Comparison of ENCODE assay signal across 8 cellular contexts in genomic region chr22:49969751-49970527, GRCh38. TPM values are rescaled to one million over a fixed set of nuclear protein-coding genes. Genes with fewer than 3 reads are reported as not detected.
DNase-seq lines count a peak whose midpoint lies in the region; ATAC-seq, FAIRE-seq and TF ChIP-seq lines count a peak whose summit lies in the region.

No MANE protein-coding gene starts in this region.

- H2BK12ac ChIP-seq in mesenchymal stem cell (ENCODE audit: low read length in 2 of 2): peak overlapping the region; percentile 83 to 96

- peak overlapping the region; percentile 63 to 87 for H3K4ac ChIP-seq in mesenchymal stem cell (ENCODE audit: low read depth in 1 of 2, low read length in 2 of 2)

- peak; percentile 5 for DNase-seq in stimulated activated CD4-positive, alpha-beta T cell treated with anti-CD3 and anti-CD28 coated beads, Interleukin-4, amount 100 ng/mL, for 1 hour
- DNase-seq in stimulated activated CD4-positive, alpha-beta T cell treated with anti-CD3 and anti-CD28 coated beads, Interleukin-12 subunit alpha, Interleukin-12 subunit beta, amount 100 ng/mL, for 4 hours: no peak
- DNase-seq in adipocyte (ENCODE audit: low read depth) (no peak), mesenchymal stem cell (no peak), DMS79 treated with DMSO at 0.1 percent for 48 hours (lab: John Stamatoyannopoulos, UW) (no peak), D721Med (ENCODE audit: insufficient read length, low spot score) (no peak)

- H2AK5ac ChIP-seq in mesenchymal stem cell (ENCODE audit: low read length, severe bottlenecking): peak overlapping the region; percentile 10

- WGBS in mesenchymal stem cell: 92% methylated on average over 8 of the region's 8 CpGs

- peak overlapping the region in 1 of 2 experiments; percentile 39 for H3K14ac ChIP-seq in mesenchymal stem cell (ENCODE audit: low read length in 2 of 2)

- peaks cover 11% of the 10 kb centered on the region for H3K79me1 ChIP-seq in mesenchymal stem cell (replicated peaks; ENCODE audit: low read length, poor library complexity, severe bottlenecking)

- ATAC-seq in HG02981 (IDR thresholded peaks at IDR 0.05; ENCODE audit: unreplicated experiment) (no peak), HG03432 (IDR thresholded peaks at IDR 0.05; ENCODE audit: unreplicated experiment) (no peak)

- no peak overlapping the region for H2BK5ac ChIP-seq in mesenchymal stem cell (ENCODE audit: low read depth, low read length, poor library complexity, severe bottlenecking)

- no peak overlapping the region for H3K4me2 ChIP-seq in mesenchymal stem cell (ENCODE audit: low read length, poor library complexity, severe bottlenecking)

- H3K27ac ChIP-seq in mesenchymal stem cell (ENCODE audit: low read length, poor library complexity, severe bottlenecking): no peak overlapping the region

- peak overlapping the region; percentile 0 for H4K8ac ChIP-seq in mesenchymal stem cell (ENCODE audit: low read length)

- H3K9ac ChIP-seq in adipocyte (ENCODE audit: low read length) (peak overlapping the region; percentile 40), mesenchymal stem cell (ENCODE audit: low read length) (no peak overlapping the region)

- peaks cover under 1% of the 10 kb centered on the region for H3K36me3 ChIP-seq in adipocyte (ENCODE audit: control insufficient read depth, insufficient read depth, low read length, severe bottlenecking)
- peaks cover 0 to 28% of the 10 kb centered on the region in 2 experiments for H3K36me3 ChIP-seq in mesenchymal stem cell (ENCODE audit: control insufficient read depth in 1 of 2, insufficient read depth in 2 of 2, low read depth in 1 of 2, low read length in 2 of 2)

- no peak overlapping the region for H3K23ac ChIP-seq in mesenchymal stem cell (ENCODE audit: low read length in 2 of 2)

- FAIRE-seq in D721Med (lab: Jason Lieb, UNC): no peak

- peak overlapping the region; percentile 61 for H4K91ac ChIP-seq in mesenchymal stem cell (ENCODE audit: low read length)

- H3K27me3 ChIP-seq in adipocyte (replicated peaks; ENCODE audit: control insufficient read depth, insufficient read depth, low read length): no peaks in the 10 kb centered on the region
- H3K27me3 ChIP-seq in mesenchymal stem cell (ENCODE audit: control insufficient read depth in 1 of 2, insufficient read depth in 1 of 2, low read length in 2 of 2): no peaks in the 10 kb centered on the region

- peak overlapping the region; percentile 90 for H2BK15ac ChIP-seq in mesenchymal stem cell (ENCODE audit: low read depth, poor library complexity, severe bottlenecking)

- H3K18ac ChIP-seq in mesenchymal stem cell (ENCODE audit: low read depth in 1 of 2, low read length in 2 of 2): peak overlapping the region; percentile 31 to 58

- no peak overlapping the region for H2AFZ ChIP-seq in mesenchymal stem cell (ENCODE audit: low read depth, low read length)

- TF ChIP-seq CTCF in D721Med (IDR thresholded peaks at IDR 0.05; ENCODE audit: insufficient read depth, missing control alignments): no peak

- H2BK120ac ChIP-seq in mesenchymal stem cell (ENCODE audit: low read depth, low read length): peak overlapping the region; percentile 86

- H3K4me1 ChIP-seq in adipocyte (ENCODE audit: control insufficient read depth, insufficient read depth, low read length) (peaks cover 53% of the 10 kb centered on the region), mesenchymal stem cell (ENCODE audit: control insufficient read depth, insufficient read depth, low read depth, low read length) (peaks cover 49% of the 10 kb centered on the region)

- H3K9me3 ChIP-seq in adipocyte (ENCODE audit: control insufficient read depth, low read length) (no peaks in the 10 kb centered on the region), mesenchymal stem cell (ENCODE audit: control insufficient read depth, low read length) (no peaks in the 10 kb centered on the region)

- H3K4me3 ChIP-seq in adipocyte (ENCODE audit: low read length): peak overlapping the region; percentile 39
- H3K4me3 ChIP-seq in mesenchymal stem cell (ENCODE audit: insufficient read depth in 1 of 2, low read depth in 1 of 2, low read length in 2 of 2): no peak overlapping the region

RNA-seq across cellular contexts. Expression of gene PIM3, which starts 9.4 kb away (rescaled TPM):
- polyA plus RNA-seq in mesenchymal stem cell (2013, experiment 1 of 2): 18.5 TPM
- 17.6 TPM for polyA plus RNA-seq in mesenchymal stem cell (2013, experiment 2 of 2)

RNA-seq across cellular contexts. Expression of gene IL17REL, which starts 42.6 kb away (rescaled TPM):
- polyA plus RNA-seq in mesenchymal stem cell (2013, experiment 1 of 2): 0.06 TPM
- polyA plus RNA-seq in mesenchymal stem cell (2013, experiment 2 of 2): 0.08 TPM

RNA-seq across cellular contexts. Expression of gene CRELD2, which starts 51.5 kb away (rescaled TPM):
- 37.9 TPM for polyA plus RNA-seq in mesenchymal stem cell (2013, experiment 1 of 2)
- polyA plus RNA-seq in mesenchymal stem cell (2013, experiment 2 of 2): 35.8 TPM

RNA-seq across cellular contexts. Expression of gene ALG12, which starts 51.7 kb away (rescaled TPM):
- 20.9 TPM for polyA plus RNA-seq in mesenchymal stem cell (2013, experiment 1 of 2)
- 21.2 TPM for polyA plus RNA-seq in mesenchymal stem cell (2013, experiment 2 of 2)
